Comparison of ENCODE assay signal across 2 cellular contexts in genomic region chr14:59346329-59346728, GRCh38.
A peak's percentile ranks its signal among the peaks of the same experiment; 100 is the strongest.
TF ChIP-seq lines count a peak whose summit lies in the region.

No MANE protein-coding gene starts in this region.

TF ChIP-seq in HepG2, 621 proteins besides CTCF, POLR2A, EP300 and RAD21:
- TF ChIP-seq ZNF616 (CRISPR knock-in tag; IDR thresholded peaks at IDR 0.05; ENCODE audit: low read depth): no peak
- TF ChIP-seq ZNF121 (CRISPR knock-in tag; IDR thresholded peaks at IDR 0.05): peak; percentile 37; the same call in 1 of the 2 replicates
- no peak for TF ChIP-seq IKZF4 (CRISPR knock-in tag; IDR thresholded peaks at IDR 0.05; ENCODE audit: borderline replicate concordance, low read depth, not compliant biosample characterization)
- no peak for TF ChIP-seq ETV5 (CRISPR knock-in tag; IDR thresholded peaks at IDR 0.05; ENCODE audit: borderline replicate concordance)

TF ChIP-seq in HEK293T, 16 proteins besides CTCF, POLR2A, EP300 and RAD21:
- TF ChIP-seq ELF4 (IDR thresholded peaks at IDR 0.05) (no peak), ARNT (IDR thresholded peaks at IDR 0.05) (no peak), L3MBTL2 (conservative IDR thresholded peaks at IDR 0.05) (no peak), FOXM1 (IDR thresholded peaks at IDR 0.05; ENCODE audit: borderline replicate concordance) (no peak), PKNOX1 (IDR thresholded peaks at IDR 0.05) (no peak), SUZ12 (IDR thresholded peaks at IDR 0.05) (no peak), CTBP1 (IDR thresholded peaks at IDR 0.05; ENCODE audit: borderline replicate concordance) (no peak), SP1 (IDR thresholded peaks at IDR 0.05) (no peak), FOXA1 (IDR thresholded peaks at IDR 0.05) (no peak), LEF1 (IDR thresholded peaks at IDR 0.05; ENCODE audit: borderline replicate concordance) (no peak), BHLHE40 (IDR thresholded peaks at IDR 0.05; ENCODE audit: borderline replicate concordance) (no peak)
